ENCODE assay signal across 8 cellular contexts in genomic region chr11:3049430-3050243, GRCh38.
DNase-seq lines count a peak whose midpoint lies in the region; ATAC-seq and TF ChIP-seq lines count a peak whose summit lies in the region.

No MANE protein-coding gene starts in this region.

- H3K9ac ChIP-seq in BLaER1 treated with 17β-estradiol and CSF1 and Interleukin-3, amounts not matched to agents 10 nM and 100 nM: peak overlapping the region; percentile 44 to 70 (median 62); a peak in 20 of 22 replicates

- peak; percentile 72 for ATAC-seq in HG03354 (IDR thresholded peaks at IDR 0.05; ENCODE audit: poor library complexity, severe bottlenecking, unreplicated experiment)

- peaks cover 37 to 59% (median 46%) of the 10 kb centered on the region in 11 experiments for H3K36me3 ChIP-seq in BLaER1 treated with 17β-estradiol and CSF1 and Interleukin-3, amounts not matched to agents 10 nM and 100 nM

- H3K9me3 ChIP-seq in BLaER1 treated with 17β-estradiol and CSF1 and Interleukin-3, amounts not matched to agents 10 nM and 100 nM (replicated peaks in 1 of 11): no peaks in the 10 kb centered on the region

- TF ChIP-seq POLR2A in GM19099 (IDR thresholded peaks at IDR 0.05; ENCODE audit: extremely low read depth, insufficient read length, low read depth): peak; percentile 25

- TF ChIP-seq CTCF in retinal pigment epithelial cell (conservative IDR thresholded peaks at IDR 0.05; ENCODE audit: low read depth, low read length): peak; percentile 42

- no peaks in the 10 kb centered on the region for H3K27me3 ChIP-seq in BLaER1 treated with 17β-estradiol and CSF1 and Interleukin-3, amounts not matched to agents 10 nM and 100 nM

- peak overlapping the region; percentile 80 to 96 (median 86) for H3K4me2 ChIP-seq in BLaER1 treated with 17β-estradiol and CSF1 and Interleukin-3, amounts not matched to agents 10 nM and 100 nM

- DNase-seq in RKO (ENCODE audit: low spot score) (peak; percentile 92), glomerular visceral epithelial cell (ENCODE audit: extremely low spot score) (peak; percentile 94), retinal pigment epithelial cell (ENCODE audit: low read depth) (peak; percentile 80), cerebellar nuclear complex (lab: John Stamatoyannopoulos, UW) (no peak)
- peak; percentile 75 for DNase-seq in activated effector memory CD4-positive, alpha-beta T cell treated with Interleukin-2 at 50 U/mL for 16 hours

- peaks cover 91 to 100% (median 100%) of the 10 kb centered on the region in 11 experiments for H4K20me1 ChIP-seq in BLaER1 treated with 17β-estradiol and CSF1 and Interleukin-3, amounts not matched to agents 10 nM and 100 nM

- peaks cover 65 to 82% (median 71%) of the 10 kb centered on the region in 10 experiments for H3K4me1 ChIP-seq in BLaER1 treated with 17β-estradiol and CSF1 and Interleukin-3, amounts not matched to agents 10 nM and 100 nM

- H3K27ac ChIP-seq in BLaER1 treated with 17β-estradiol and CSF1 and Interleukin-3, amounts not matched to agents 10 nM and 100 nM: peak overlapping the region; percentile 36 to 79 (median 70); a peak in 21 of 22 replicates

- H3K4me3 ChIP-seq in BLaER1 treated with 17β-estradiol and CSF1 and Interleukin-3, amounts not matched to agents 10 nM and 100 nM: peak overlapping the region in 3 of 10 experiments; percentile 6 to 21 (median 18); a peak in 4 of 20 replicates
- H3K4me3 ChIP-seq in retinal pigment epithelial cell (ENCODE audit: low read length): no peak overlapping the region

Comparison
In these comparisons a context has a peak if more than half of its experiments do, and no peak if none do; other contexts are left out.
1. DNase-seq: peak in RKO (single experiment), activated effector memory CD4-positive, alpha-beta T cell treated with Interleukin-2 at 50 U/mL for 16 hours (single experiment), glomerular visceral epithelial cell (single experiment) and retinal pigment epithelial cell (single experiment); none in cerebellar nuclear complex (0 of 2).